31 cellular contexts compared by ENCODE assay signal in genomic region chr7:67593807-67594206, GRCh38.
A peak's percentile ranks its signal among the peaks of the same experiment; 100 is the strongest.
DNase-seq lines count a peak whose midpoint lies in the region; ATAC-seq and TF ChIP-seq lines count a peak whose summit lies in the region.
"Had no signal": no experiment of that assay in that cellular context is flagged by ENCODE, and none has a peak within 500 bp of the region (broad histone marks: within the 10 kb centered on the region; RNA-seq: fewer than 3 reads in every experiment).

No MANE protein-coding gene starts in this region.

- H3K27me3 ChIP-seq in upper lobe of left lung, result no peaks in the 10 kb centered on the region
- H3K27me3 ChIP-seq: BLaER1 treated with 17β-estradiol and CSF1 and Interleukin-3, amounts not matched to agents 10 nM and 100 nM; ovary; transverse colon had no signal

- DNase-seq in DMS 273 (lab: John Stamatoyannopoulos, UW; ENCODE audit: unreplicated experiment) (peak; percentile 55), DMS 273 treated with DMSO at 0.1 percent for 48 hours (lab: John Stamatoyannopoulos, UW) (no peak), DMS153 treated with DMSO at 0.1 percent for 48 hours (lab: John Stamatoyannopoulos, UW; ENCODE audit: unreplicated experiment) (peak; percentile 91), NCI-H2029 treated with DMSO at 0.1 percent for 48 hours (lab: John Stamatoyannopoulos, UW) (peak; percentile 89), SW480 (ENCODE audit: low spot score) (peak; percentile 46), UCSD-AML1 (lab: John Stamatoyannopoulos, UW; ENCODE audit: unreplicated experiment) (no peak), upper lobe of left lung (no peak)
- DNase-seq: activated CD4-positive, alpha-beta memory T cell treated with anti-CD3 and anti-CD28 coated beads for 36 hours; activated CD4-positive, alpha-beta T cell treated with anti-CD3 and anti-CD28 coated beads for 1 hour; activated CD8-positive, alpha-beta memory T cell treated with anti-CD3 and anti-CD28 coated beads, Interleukin-2, amount 50 U/mL, for 4 hours; activated naive CD4-positive, alpha-beta T cell; activated naive CD8-positive, alpha-beta T cell treated with anti-CD3 and anti-CD28 coated beads, Interleukin-2, amount 50 U/mL, for 24 hours; caudate nucleus; COR-L47; cortex of kidney; erythroblast; GM23248; HFFc6; left ventricle myocardium inferior; mesendoderm; NCI-H1436; NCI-H2227 treated with DMSO at 0.1 percent for 48 hours; ovary; PC-3; SK-N-SH; transverse colon had no signal

- H3K36me3 ChIP-seq in upper lobe of left lung, result no peaks in the 10 kb centered on the region
- H3K36me3 ChIP-seq: BLaER1 treated with 17β-estradiol and CSF1 and Interleukin-3, amounts not matched to agents 10 nM and 100 nM; left ventricle myocardium inferior; ovary; transverse colon had no signal

- H3K9me3 ChIP-seq in upper lobe of left lung, result peaks cover 0 to 2% (median under 1%) of the 10 kb centered on the region in 4 donors
- H3K9me3 ChIP-seq: ovary, SK-N-SH, transverse colon had no signal

- no peak for TF ChIP-seq CTCF in upper lobe of left lung (IDR thresholded peaks at IDR 0.05)

- no peak for ATAC-seq in upper lobe of left lung (ENCODE audit: low FRiP score in 2 of 2)
- ATAC-seq in HG03025 (IDR thresholded peaks at IDR 0.05; ENCODE audit: low FRiP score, unreplicated experiment), result no peak
- ATAC-seq: activated naive CD8-positive, alpha-beta T cell treated with anti-CD3 and anti-CD28 coated beads, Interleukin-2, amount 50 U/mL, for 24 hours; K562; PC-3; stimulated activated effector memory CD8-positive, alpha-beta T cell treated with anti-CD3 and anti-CD28 coated beads, Interleukin-12 subunit alpha, Interleukin-12 subunit beta, amount 100 ng/mL, for 72 hours had no signal

- no peak overlapping the region for H3K27ac ChIP-seq in upper lobe of left lung
- H3K27ac ChIP-seq: 22Rv1; BLaER1 treated with 17β-estradiol and CSF1 and Interleukin-3, amounts not matched to agents 10 nM and 100 nM; GM23248; left ventricle myocardium inferior; ovary; transverse colon had no signal

- no peak for TF ChIP-seq EP300 in upper lobe of left lung (IDR thresholded peaks at IDR 0.05)

- no peaks in the 10 kb centered on the region for H3K4me1 ChIP-seq in upper lobe of left lung
- H3K4me1 ChIP-seq: left ventricle myocardium inferior, transverse colon had no signal

- H3K4me3 ChIP-seq in upper lobe of left lung, result no peak overlapping the region
- H3K4me3 ChIP-seq: BLaER1 treated with 17β-estradiol and CSF1 and Interleukin-3, amounts not matched to agents 10 nM and 100 nM; GM23248; K562; left ventricle myocardium inferior; ovary; transverse colon had no signal

- 44% methylated on average over 6 of the region's 6 CpGs for WGBS in upper lobe of left lung, 2 donors

- TF ChIP-seq POLR2A in upper lobe of left lung (IDR thresholded peaks at IDR 0.05), result no peak

Comparison
In these comparisons a context has a peak if more than half of its experiments do, and no peak if none do; other contexts are left out.
1. DNase-seq: peak in DMS 273 (single experiment), DMS153 treated with DMSO at 0.1 percent for 48 hours (single experiment), NCI-H2029 treated with DMSO at 0.1 percent for 48 hours (single experiment) and SW480 (single experiment); none in DMS 273 treated with DMSO at 0.1 percent for 48 hours (single experiment), UCSD-AML1 (single experiment) and upper lobe of left lung (0 of 2).